8 cellular contexts compared by ENCODE assay signal in the genomic region with DNA sequence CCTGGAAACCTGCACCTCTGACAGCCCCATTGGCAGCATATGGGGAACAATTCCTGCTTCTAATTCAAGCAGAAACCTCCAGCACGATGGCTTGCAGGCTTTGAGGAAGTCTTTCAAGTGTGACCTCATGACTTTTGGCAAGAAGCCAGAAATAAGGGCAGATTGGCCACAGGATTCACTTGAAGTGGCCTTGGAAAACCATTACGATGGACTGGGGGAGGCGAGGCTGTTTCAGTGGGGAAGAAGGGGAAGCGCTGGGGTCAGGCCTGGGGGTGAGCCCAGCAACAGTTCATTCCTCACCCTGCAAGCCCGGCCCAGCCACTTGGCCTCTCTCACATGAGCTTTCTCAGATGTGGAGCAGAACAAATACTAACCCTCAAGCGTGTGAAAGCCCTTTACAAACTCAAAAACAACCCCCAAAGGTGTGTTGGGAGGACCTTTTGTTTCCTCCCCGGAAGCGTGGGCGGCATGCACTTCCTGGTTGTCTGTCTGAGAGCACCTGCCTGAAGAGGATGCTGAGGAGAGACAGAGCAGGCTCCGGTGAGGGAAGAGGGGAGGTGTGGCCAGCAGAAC. TPM values are rescaled to one million over a fixed set of nuclear protein-coding genes. Genes with fewer than 3 reads are reported as not detected.
DNase-seq lines count a peak whose midpoint lies in the region; ATAC-seq and TF ChIP-seq lines count a peak whose summit lies in the region.

No MANE protein-coding gene starts in this region.

- TF ChIP-seq POLR2A in vagina (IDR thresholded peaks at IDR 0.05) = no peak

- H3K4me2 ChIP-seq in GM23248 (ENCODE audit: unreplicated experiment) = no peak overlapping the region
- peak overlapping the region; percentile 32 for H3K4me2 ChIP-seq in parathyroid adenoma (ENCODE audit: low read length)

- ATAC-seq in activated CD8-positive, alpha-beta memory T cell treated with anti-CD3 and anti-CD28 coated beads, Interleukin-2, amount 10 ng/mL, durations not matched to agents 7 days and 5 days = peak; percentile 92
- no peak for ATAC-seq in HG02970 (IDR thresholded peaks at IDR 0.05; ENCODE audit: low FRiP score, unreplicated experiment)

- no peaks in the 10 kb centered on the region for H3K9me2 ChIP-seq in GM23248 (ENCODE audit: insufficient read depth)

- WGBS in GM23248 (ENCODE audit: low coverage in 1 of 2, low lambda C conversion rate in 2 of 2, missing lambda C conversion rate in 2 of 2), 2 experiments = 75 to 76% methylated on average over 10 of the region's 10 CpGs

- H2AFZ ChIP-seq in GM23248 (no peak overlapping the region), parathyroid adenoma (peak overlapping the region; percentile 2)

- H3K27ac ChIP-seq in GM23248 = no peak overlapping the region
- peak overlapping the region; percentile 83 for H3K27ac ChIP-seq in parathyroid adenoma
- peak overlapping the region; percentile 36 for H3K27ac ChIP-seq in vagina

- no peaks in the 10 kb centered on the region for H4K20me1 ChIP-seq in GM23248 (ENCODE audit: insufficient read depth)

- peaks cover 6% of the 10 kb centered on the region for H3K36me3 Mint-ChIP-seq in activated CD8-positive, alpha-beta memory T cell treated with anti-CD3 and anti-CD28 coated beads, Interleukin-2, amount 10 ng/mL, durations not matched to agents 7 days and 5 days

- H3F3A ChIP-seq in GM23248 (ENCODE audit: insufficient read depth) = no peaks in the 10 kb centered on the region

- H3K27me3 ChIP-seq in GM23248 (replicated peaks; ENCODE audit: insufficient read depth) = no peaks in the 10 kb centered on the region
- no peaks in the 10 kb centered on the region for H3K27me3 ChIP-seq in parathyroid adenoma (ENCODE audit: control insufficient read depth, insufficient read depth, low read length)
- no peaks in the 10 kb centered on the region for H3K27me3 ChIP-seq in vagina

- H3K9me3 ChIP-seq in GM23248 (ENCODE audit: low read depth) (no peaks in the 10 kb centered on the region), parathyroid adenoma (ENCODE audit: control insufficient read depth, low read length) (no peaks in the 10 kb centered on the region), vagina (no peaks in the 10 kb centered on the region)

- H3K4me3 Mint-ChIP-seq in activated CD8-positive, alpha-beta memory T cell treated with anti-CD3 and anti-CD28 coated beads, Interleukin-2, amount 10 ng/mL, durations not matched to agents 7 days and 5 days = peak overlapping the region; percentile 55

- H3K4me3 ChIP-seq in GM23248 = no peak overlapping the region
- no peak overlapping the region for H3K4me3 ChIP-seq in parathyroid adenoma (ENCODE audit: low read depth, low read length)
- H3K4me3 ChIP-seq in vagina = no peak overlapping the region

- H3K27ac Mint-ChIP-seq in activated CD8-positive, alpha-beta memory T cell treated with anti-CD3 and anti-CD28 coated beads, Interleukin-2, amount 10 ng/mL, durations not matched to agents 7 days and 5 days = peak overlapping the region; percentile 93

- H3K4me1 Mint-ChIP-seq in activated CD8-positive, alpha-beta memory T cell treated with anti-CD3 and anti-CD28 coated beads, Interleukin-2, amount 10 ng/mL, durations not matched to agents 7 days and 5 days = peaks cover 29% of the 10 kb centered on the region

- H3K9me3 Mint-ChIP-seq in activated CD8-positive, alpha-beta memory T cell treated with anti-CD3 and anti-CD28 coated beads, Interleukin-2, amount 10 ng/mL, durations not matched to agents 7 days and 5 days (ENCODE audit: low read depth) = peaks cover 3% of the 10 kb centered on the region

- no peaks in the 10 kb centered on the region for H3K27me3 Mint-ChIP-seq in activated CD8-positive, alpha-beta memory T cell treated with anti-CD3 and anti-CD28 coated beads, Interleukin-2, amount 10 ng/mL, durations not matched to agents 7 days and 5 days

- CTCF ChIA-PET in activated CD8-positive, alpha-beta memory T cell treated with anti-CD3 and anti-CD28 coated beads, Interleukin-2, amount 10 ng/mL, durations not matched to agents 7 days and 5 days (lab: Charles Lee) = interaction anchor here (0.6 to 2.5 kb wide), 9 partner anchors 10 to 65 kb away, joined by 3 to 18 read pairs (median 4); no protein-coding TSS in a partner anchor

- H3K4me1 ChIP-seq in GM23248 (ENCODE audit: insufficient read depth) (no peaks in the 10 kb centered on the region; the same call in 1 of the 2 replicates), parathyroid adenoma (peaks cover 9% of the 10 kb centered on the region), vagina (peaks cover 23% of the 10 kb centered on the region)

- in situ Hi-C loops in GM23248 (cut with MboI) = no loop called here

- TF ChIP-seq CTCF in parathyroid adenoma (IDR thresholded peaks at IDR 0.05) (no peak), vagina (IDR thresholded peaks at IDR 0.05) (no peak)

- no peaks in the 10 kb centered on the region for H3K79me2 ChIP-seq in GM23248 (ENCODE audit: insufficient read depth)
- no peaks in the 10 kb centered on the region for H3K79me2 ChIP-seq in parathyroid adenoma

- no peaks in the 10 kb centered on the region for H3K36me3 ChIP-seq in GM23248 (ENCODE audit: low read depth)
- H3K36me3 ChIP-seq in parathyroid adenoma (ENCODE audit: control insufficient read depth, insufficient read depth, low read length) = no peaks in the 10 kb centered on the region
- no peaks in the 10 kb centered on the region for H3K36me3 ChIP-seq in vagina

- H3K9ac ChIP-seq in GM23248 (no peak overlapping the region), parathyroid adenoma (no peak overlapping the region)

- DNase-seq in DMS153 treated with DMSO at 0.1 percent for 48 hours (lab: John Stamatoyannopoulos, UW; ENCODE audit: unreplicated experiment) = peak; percentile 52
- DNase-seq in GM23248 = peak; percentile 40
- peak; percentile 49 to 81 for DNase-seq in NOMO-1 (lab: John Stamatoyannopoulos, UW; ENCODE audit: unreplicated experiment in 2 of 2)
- DNase-seq in activated CD8-positive, alpha-beta memory T cell treated with anti-CD3 and anti-CD28 coated beads, Interleukin-2, amount 10 ng/mL, durations not matched to agents 7 days and 5 days = peak; percentile 88
- peak; percentile 75 for DNase-seq in fibroblast of gingiva (ENCODE audit: low read depth)
- no peak for DNase-seq in vagina (ENCODE audit: extremely low spot score in 2 of 2)

- intact Hi-C loops in vagina (cut with DNase I) = no loop called here

RNA-seq across cellular contexts. Expression of a gene that starts 26.9 kb away (rescaled TPM):
- 6.1 and 29.6 TPM in 2 replicates for total RNA-seq in GM23248 (2014; rRNA removed; shearing (Covaris generic))
- polyA plus RNA-seq in GM23248 (2016; fragmentation: Nextera tagmentation; extraction: Ambion mirVana) = 8.9 and 9.3 TPM in 2 replicates
- total RNA-seq in activated CD8-positive, alpha-beta memory T cell treated with anti-CD3 and anti-CD28 coated beads, Interleukin-2, amount 10 ng/mL, durations not matched to agents 7 days and 5 days = 100 to 1,000 TPM in 1 of 2 experiments, 10 to 100 TPM in 1; 60.8 to 116 TPM
- total RNA-seq in vagina = 30.9 TPM

RNA-seq across cellular contexts. Expression of a gene that starts 59.5 kb away (rescaled TPM):
- total RNA-seq in GM23248 (2014; rRNA removed; shearing (Covaris generic)) = 5.6 and 9.5 TPM in 2 replicates
- polyA plus RNA-seq in GM23248 (2016; fragmentation: Nextera tagmentation; extraction: Ambion mirVana) = 4.8 and 8.9 TPM in 2 replicates
- total RNA-seq in activated CD8-positive, alpha-beta memory T cell treated with anti-CD3 and anti-CD28 coated beads, Interleukin-2, amount 10 ng/mL, durations not matched to agents 7 days and 5 days = 10 to 100 TPM; 13.8 to 16.7 TPM
- total RNA-seq in vagina = 13.3 TPM

Comparison
In these comparisons a context has a peak if more than half of its experiments do, and no peak if none do; other contexts are left out.
1. DNase-seq: peak in DMS153 treated with DMSO at 0.1 percent for 48 hours (single experiment), GM23248 (single experiment), NOMO-1 (2 of 2), activated CD8-positive, alpha-beta memory T cell treated with anti-CD3 and anti-CD28 coated beads, Interleukin-2, amount 10 ng/mL, durations not matched to agents 7 days and 5 days (single experiment) and fibroblast of gingiva (single experiment); none in vagina (0 of 2).